ENCODE assay signal across 16 cellular contexts in the genomic region with DNA sequence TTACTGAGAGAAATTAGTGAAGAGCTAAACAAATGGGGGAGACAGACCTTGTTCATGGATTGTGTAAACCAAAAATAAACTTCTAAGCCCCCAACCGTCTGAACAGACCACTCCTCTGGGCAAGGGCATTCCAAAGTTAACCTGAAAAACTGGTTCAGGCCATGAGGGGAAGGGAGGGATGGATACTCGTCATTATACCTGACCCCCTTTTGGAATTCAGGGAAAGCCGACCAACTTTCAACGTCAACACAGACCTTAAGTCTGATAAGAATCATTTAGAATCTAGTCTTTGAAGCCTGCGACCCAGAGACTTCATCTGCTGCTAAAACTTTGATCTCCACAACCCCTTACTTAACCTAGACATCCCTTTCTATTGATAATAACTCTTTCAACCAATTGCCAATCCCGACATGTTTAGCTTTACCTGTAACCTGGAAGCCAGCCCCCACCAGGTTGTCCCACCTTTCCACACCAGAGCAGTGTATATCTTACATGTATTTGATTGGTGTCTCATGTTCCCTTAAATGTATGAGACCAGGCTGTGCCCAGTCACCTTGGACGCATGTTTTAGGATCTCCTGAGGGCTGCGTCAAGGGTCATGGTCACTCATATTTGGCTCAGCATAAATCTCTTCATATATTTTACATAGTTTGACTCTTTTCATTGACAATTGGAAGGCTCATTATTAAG.
"Had no signal": no experiment of that assay in that cellular context is flagged by ENCODE, and none has a peak within 500 bp of the region (broad histone marks: within the 10 kb centered on the region; RNA-seq: fewer than 3 reads in every experiment).

No MANE protein-coding gene starts in this region.

- DNase-seq: activated CD4-positive, alpha-beta memory T cell treated with anti-CD3 and anti-CD28 coated beads for 36 hours; activated CD4-positive, CD25-positive, alpha-beta regulatory T cell treated with anti-CD3 and anti-CD28 coated beads, Interleukin-2, amount 50 U/mL, for 72 hours; activated CD8-positive, alpha-beta memory T cell treated with anti-CD3 and anti-CD28 coated beads, Interleukin-2, amount 50 U/mL, for 4 hours; amniotic stem cell; body of pancreas; cortex of kidney; effector memory CD4-positive, alpha-beta T cell; gastrocnemius medialis; kidney glomerular epithelial cell; T-helper 9 cell; transverse colon had no signal

- H3K36me3 ChIP-seq: gastrocnemius medialis, prostate gland, transverse colon had no signal

- H3K36me3 Mint-ChIP-seq: activated CD4-positive, alpha-beta memory T cell treated with anti-CD3 and anti-CD28 coated beads for 36 hours; activated naive CD4-positive, alpha-beta T cell treated with anti-CD3 and anti-CD28 coated beads, Interleukin-2, amount 50 U/mL, for 24 hours had no signal

- H3K27me3 ChIP-seq: body of pancreas, gastrocnemius medialis, transverse colon had no signal

- H3K4me3 ChIP-seq: body of pancreas, gastrocnemius medialis, prostate gland, transverse colon had no signal

- H3K9me3 ChIP-seq: body of pancreas, gastrocnemius medialis, prostate gland, transverse colon had no signal

- H3K27ac Mint-ChIP-seq: activated CD4-positive, alpha-beta memory T cell treated with anti-CD3 and anti-CD28 coated beads for 36 hours; stimulated activated effector memory CD8-positive, alpha-beta T cell treated with anti-CD3 and anti-CD28 coated beads, Interleukin-12 subunit alpha, Interleukin-12 subunit beta, amount 100 ng/mL, for 72 hours had no signal

- H3K27ac ChIP-seq: body of pancreas, epithelial cell of prostate, gastrocnemius medialis, prostate gland, transverse colon had no signal

- ATAC-seq: body of pancreas; gastrocnemius medialis; stimulated activated effector memory CD8-positive, alpha-beta T cell treated with anti-CD3 and anti-CD28 coated beads, Interleukin-12 subunit alpha, Interleukin-12 subunit beta, amount 100 ng/mL, for 72 hours had no signal

- H3K4me1 ChIP-seq: gastrocnemius medialis had no signal

- H3K27me3 Mint-ChIP-seq: activated CD4-positive, alpha-beta memory T cell treated with anti-CD3 and anti-CD28 coated beads for 36 hours; activated naive CD4-positive, alpha-beta T cell treated with anti-CD3 and anti-CD28 coated beads, Interleukin-2, amount 50 U/mL, for 24 hours; central memory CD8-positive, alpha-beta T cell had no signal

- H3K4me3 Mint-ChIP-seq: activated CD4-positive, alpha-beta memory T cell treated with anti-CD3 and anti-CD28 coated beads for 36 hours; activated naive CD4-positive, alpha-beta T cell treated with anti-CD3 and anti-CD28 coated beads, Interleukin-2, amount 50 U/mL, for 24 hours; central memory CD8-positive, alpha-beta T cell; stimulated activated effector memory CD8-positive, alpha-beta T cell treated with anti-CD3 and anti-CD28 coated beads, Interleukin-12 subunit alpha, Interleukin-12 subunit beta, amount 100 ng/mL, for 72 hours had no signal

- H3K9me3 Mint-ChIP-seq: activated CD4-positive, alpha-beta memory T cell treated with anti-CD3 and anti-CD28 coated beads for 36 hours; activated naive CD4-positive, alpha-beta T cell treated with anti-CD3 and anti-CD28 coated beads, Interleukin-2, amount 50 U/mL, for 24 hours; central memory CD8-positive, alpha-beta T cell; stimulated activated effector memory CD8-positive, alpha-beta T cell treated with anti-CD3 and anti-CD28 coated beads, Interleukin-12 subunit alpha, Interleukin-12 subunit beta, amount 100 ng/mL, for 72 hours had no signal
